ENCODE assay signal across 19 cellular contexts in the genomic region with DNA sequence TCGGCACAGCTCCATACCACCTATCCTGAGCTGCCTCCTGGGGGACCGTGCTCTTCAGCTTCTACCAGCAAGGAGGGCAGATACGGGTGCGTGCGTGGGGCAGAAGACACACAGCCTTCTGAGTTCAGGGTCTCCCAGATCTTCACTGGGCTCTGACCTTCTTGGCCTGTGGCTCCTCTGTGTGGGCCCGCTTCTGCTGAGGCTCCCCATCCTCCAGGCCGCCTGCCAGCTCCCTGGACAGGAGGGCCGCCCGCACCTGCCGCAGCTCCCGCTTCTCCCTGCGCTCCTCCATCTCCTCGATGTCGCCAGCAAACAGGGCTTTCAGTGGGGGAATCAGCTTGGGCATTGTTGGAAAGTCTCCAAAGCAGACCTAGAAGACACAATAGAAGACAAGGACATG. TPM values are rescaled to one million over a fixed set of nuclear protein-coding genes. Genes with fewer than 3 reads are reported as not detected.
DNase-seq lines count a peak whose midpoint lies in the region; ATAC-seq and TF ChIP-seq lines count a peak whose summit lies in the region.
"Had no signal": no experiment of that assay in that cellular context is flagged by ENCODE, and none has a peak within 500 bp of the region (broad histone marks: within the 10 kb centered on the region; RNA-seq: fewer than 3 reads in every experiment).

No MANE protein-coding gene starts in this region.

- POLR2A ChIA-PET in activated CD4-positive, alpha-beta T cell treated with anti-CD3 and anti-CD28 coated beads, Interleukin-2, amount 10 ng/mL, durations not matched to agents 7 days and 5 days (lab: Charles Lee): no interaction called here

- peaks cover 55% of the 10 kb centered on the region for H3K36me3 ChIP-seq in H7 (replicated peaks; ENCODE audit: control insufficient read depth, insufficient read depth, low read length)
- peaks cover 5% of the 10 kb centered on the region for H3K36me3 ChIP-seq in neural progenitor cell

- H3K27ac ChIP-seq in neural progenitor cell: no peak overlapping the region
- H3K27ac ChIP-seq: BLaER1 treated with 17β-estradiol and CSF1 and Interleukin-3, amounts not matched to agents 10 nM and 100 nM had no signal

- H3K79me2 ChIP-seq in neural progenitor cell (ENCODE audit: low read depth): no peaks in the 10 kb centered on the region

- no peak for ATAC-seq in stimulated activated memory B cell treated with anti-CD40 and anti-IgM and Interleukin-4, amounts not matched to agents 10 μg/mL and 1 μg/mL and 100 μg/mL, for 72 hours
- ATAC-seq in HG02884 (IDR thresholded peaks at IDR 0.05; ENCODE audit: unreplicated experiment): no peak
- ATAC-seq: CD8-positive, alpha-beta T cell; GM23338; HCT116 had no signal

- H3K4me1 Mint-ChIP-seq in activated CD4-positive, alpha-beta T cell treated with anti-CD3 and anti-CD28 coated beads, Interleukin-2, amount 10 ng/mL, durations not matched to agents 7 days and 5 days: no peaks in the 10 kb centered on the region
- H3K4me1 Mint-ChIP-seq in nephron progenitor cell: peaks cover 6% of the 10 kb centered on the region
- peaks cover 24% of the 10 kb centered on the region for H3K4me1 Mint-ChIP-seq in stimulated activated memory B cell treated with anti-CD40 and anti-IgM and Interleukin-4, amounts not matched to agents 10 μg/mL and 1 μg/mL and 100 μg/mL, for 72 hours
- peaks cover 7% of the 10 kb centered on the region for H3K4me1 Mint-ChIP-seq in neural progenitor cell

- DNase-seq in activated CD4-positive, alpha-beta T cell treated with anti-CD3 and anti-CD28 coated beads, Interleukin-2, amount 10 ng/mL, durations not matched to agents 7 days and 5 days: no peak
- DNase-seq in activated CD4-positive, alpha-beta T cell treated with anti-CD3 and anti-CD28 coated beads, Interleukin-2, amount 50 U/mL, for 1 hour: no peak
- DNase-seq in H7 (peak; percentile 13), nephron progenitor cell (no peak), neural progenitor cell (ENCODE audit: low spot score) (no peak), UCSD-AML1 (lab: John Stamatoyannopoulos, UW; ENCODE audit: unreplicated experiment) (no peak)
- DNase-seq: 8988T; Calu3; CD8-positive, alpha-beta T cell; DMS53; DND-41; EL; HFFc6; IMR-90 had no signal

- no peaks in the 10 kb centered on the region for H3K9me3 Mint-ChIP-seq in activated CD4-positive, alpha-beta T cell treated with anti-CD3 and anti-CD28 coated beads, Interleukin-2, amount 10 ng/mL, durations not matched to agents 7 days and 5 days
- H3K9me3 Mint-ChIP-seq in nephron progenitor cell (no peaks in the 10 kb centered on the region), neural progenitor cell (no peaks in the 10 kb centered on the region)
- H3K9me3 Mint-ChIP-seq in stimulated activated memory B cell treated with anti-CD40 and anti-IgM and Interleukin-4, amounts not matched to agents 10 μg/mL and 1 μg/mL and 100 μg/mL, for 72 hours: no peaks in the 10 kb centered on the region
- H3K9me3 Mint-ChIP-seq: GM23338, HFFc6 had no signal

- peaks cover 9% of the 10 kb centered on the region for H3K4me1 ChIP-seq in neural progenitor cell

- H3F3A ChIP-seq in neural progenitor cell (ENCODE audit: low read depth): peaks cover 11% of the 10 kb centered on the region

- H3K27me3 ChIP-seq in H7 (ENCODE audit: control insufficient read depth, insufficient read depth, low read length): no peaks in the 10 kb centered on the region
- H3K27me3 ChIP-seq in neural progenitor cell: no peaks in the 10 kb centered on the region
- H3K27me3 ChIP-seq: BLaER1 treated with 17β-estradiol and CSF1 and Interleukin-3, amounts not matched to agents 10 nM and 100 nM had no signal

- H2AFZ ChIP-seq in neural progenitor cell (replicated peaks): no peak overlapping the region
- H2AFZ ChIP-seq: GM23338 had no signal

- CTCF ChIA-PET in activated CD4-positive, alpha-beta T cell treated with anti-CD3 and anti-CD28 coated beads, Interleukin-2, amount 10 ng/mL, durations not matched to agents 7 days and 5 days (lab: Charles Lee): interaction anchor here (0.7 kb wide), 1 partner anchor 11 kb away, joined by 3 read pairs; no protein-coding TSS in a partner anchor

- no peaks in the 10 kb centered on the region for H3K9me3 ChIP-seq in neural progenitor cell (ENCODE audit: low read depth)
- H3K9me3 ChIP-seq: BLaER1 treated with 17β-estradiol and CSF1 and Interleukin-3, amounts not matched to agents 10 nM and 100 nM had no signal

- H3K27ac Mint-ChIP-seq in activated CD4-positive, alpha-beta T cell treated with anti-CD3 and anti-CD28 coated beads, Interleukin-2, amount 10 ng/mL, durations not matched to agents 7 days and 5 days: peak overlapping the region; percentile 78
- peak overlapping the region; percentile 66 for H3K27ac Mint-ChIP-seq in nephron progenitor cell
- peak overlapping the region; percentile 18 for H3K27ac Mint-ChIP-seq in stimulated activated memory B cell treated with anti-CD40 and anti-IgM and Interleukin-4, amounts not matched to agents 10 μg/mL and 1 μg/mL and 100 μg/mL, for 72 hours
- H3K27ac Mint-ChIP-seq in neural progenitor cell: no peak overlapping the region
- H3K27ac Mint-ChIP-seq: CD8-positive, alpha-beta T cell; GM23338; HFFc6 had no signal

- H3K4me2 ChIP-seq in neural progenitor cell: no peak overlapping the region
- H3K4me2 ChIP-seq: GM23338 had no signal

- H3K4me3 Mint-ChIP-seq in activated CD4-positive, alpha-beta T cell treated with anti-CD3 and anti-CD28 coated beads, Interleukin-2, amount 10 ng/mL, durations not matched to agents 7 days and 5 days: no peak overlapping the region
- no peak overlapping the region for H3K4me3 Mint-ChIP-seq in nephron progenitor cell
- no peak overlapping the region for H3K4me3 Mint-ChIP-seq in stimulated activated memory B cell treated with anti-CD40 and anti-IgM and Interleukin-4, amounts not matched to agents 10 μg/mL and 1 μg/mL and 100 μg/mL, for 72 hours
- no peak overlapping the region for H3K4me3 Mint-ChIP-seq in neural progenitor cell
- H3K4me3 Mint-ChIP-seq: CD8-positive, alpha-beta T cell; GM23338; HFFc6 had no signal

- peaks cover 40% of the 10 kb centered on the region for H3K36me3 Mint-ChIP-seq in activated CD4-positive, alpha-beta T cell treated with anti-CD3 and anti-CD28 coated beads, Interleukin-2, amount 10 ng/mL, durations not matched to agents 7 days and 5 days (ENCODE audit: low read depth)
- peaks cover 62% of the 10 kb centered on the region for H3K36me3 Mint-ChIP-seq in nephron progenitor cell (ENCODE audit: low read depth)
- H3K36me3 Mint-ChIP-seq in stimulated activated memory B cell treated with anti-CD40 and anti-IgM and Interleukin-4, amounts not matched to agents 10 μg/mL and 1 μg/mL and 100 μg/mL, for 72 hours: peaks cover 71% of the 10 kb centered on the region
- H3K36me3 Mint-ChIP-seq in neural progenitor cell: peaks cover 22% of the 10 kb centered on the region

- TF ChIP-seq CTCF in nephron progenitor cell (IDR thresholded peaks at IDR 0.05) (no peak), neural progenitor cell (IDR thresholded peaks at IDR 0.05) (no peak)

- H4K20me1 ChIP-seq in neural progenitor cell (ENCODE audit: low read depth): no peaks in the 10 kb centered on the region

- H3K27me3 Mint-ChIP-seq in activated CD4-positive, alpha-beta T cell treated with anti-CD3 and anti-CD28 coated beads, Interleukin-2, amount 10 ng/mL, durations not matched to agents 7 days and 5 days: no peaks in the 10 kb centered on the region
- peaks cover 8% of the 10 kb centered on the region for H3K27me3 Mint-ChIP-seq in nephron progenitor cell (ENCODE audit: low read depth, poor library complexity)
- no peaks in the 10 kb centered on the region for H3K27me3 Mint-ChIP-seq in stimulated activated memory B cell treated with anti-CD40 and anti-IgM and Interleukin-4, amounts not matched to agents 10 μg/mL and 1 μg/mL and 100 μg/mL, for 72 hours
- H3K27me3 Mint-ChIP-seq in neural progenitor cell (ENCODE audit: insufficient read depth, low read depth): no peaks in the 10 kb centered on the region

- H3K4me3 ChIP-seq in H7 (ENCODE audit: insufficient read depth, low read depth, low read length) (no peak overlapping the region), neural progenitor cell (no peak overlapping the region)
- H3K4me3 ChIP-seq: BLaER1 treated with 17β-estradiol and CSF1 and Interleukin-3, amounts not matched to agents 10 nM and 100 nM; GM23338 had no signal

- no peak overlapping the region for H3K9ac ChIP-seq in neural progenitor cell

RNA-seq across cellular contexts. Expression of a gene that starts 25.2 kb away (rescaled TPM):
- total RNA-seq in activated CD4-positive, alpha-beta T cell treated with anti-CD3 and anti-CD28 coated beads, Interleukin-2, amount 10 ng/mL, durations not matched to agents 7 days and 5 days: 10 to 100 TPM; 60.8 to 74.8 TPM
- total RNA-seq in H7 (2014; rRNA removed; shearing (Covaris generic)): 120 and 125 TPM in 2 replicates
- 70.5 and 82.3 TPM in 2 replicates for total RNA-seq in neural progenitor cell (ENCODE audit: low replicate concordance)
